Comparison of ENCODE assay signal across 23 cellular contexts in genomic region chr18:12825230-12825629, GRCh38. TPM values are rescaled to one million over a fixed set of nuclear protein-coding genes. Genes with fewer than 3 reads are reported as not detected.
DNase-seq lines count a peak whose midpoint lies in the region; ATAC-seq, FAIRE-seq and TF ChIP-seq lines count a peak whose summit lies in the region.
"Had no signal": no experiment of that assay in that cellular context is flagged by ENCODE, and none has a peak within 500 bp of the region (broad histone marks: within the 10 kb centered on the region; RNA-seq: fewer than 3 reads in every experiment).

No MANE protein-coding gene starts in this region.

- H3K9me3 Mint-ChIP-seq in activated naive CD4-positive, alpha-beta T cell treated with anti-CD3 and anti-CD28 coated beads, Interleukin-2, amount 50 U/mL, for 24 hours = peaks cover 4% of the 10 kb centered on the region

- H3K36me3 ChIP-seq in mucosa of descending colon (ENCODE audit: low read depth) = no peaks in the 10 kb centered on the region
- H3K36me3 ChIP-seq: BE2C had no signal

- H3K4me3 Mint-ChIP-seq in activated naive CD4-positive, alpha-beta T cell treated with anti-CD3 and anti-CD28 coated beads, Interleukin-2, amount 50 U/mL, for 24 hours = no peak overlapping the region
- H3K4me3 Mint-ChIP-seq: CD14-positive monocyte; CD4-positive, CD25-positive, alpha-beta regulatory T cell; CD8-positive, alpha-beta T cell had no signal

- H3K27ac ChIP-seq in substantia nigra (ENCODE audit: low read depth, low read length, poor library complexity, severe bottlenecking) = no peak overlapping the region
- H3K27ac ChIP-seq: 22Rv1, A549, BLaER1 had no signal

- no peaks in the 10 kb centered on the region for H3K4me1 ChIP-seq in mucosa of descending colon (ENCODE audit: low read depth)
- H3K4me1 ChIP-seq: A549, BE2C, BLaER1 had no signal

- peaks cover 27% of the 10 kb centered on the region for H3K36me3 Mint-ChIP-seq in activated naive CD4-positive, alpha-beta T cell treated with anti-CD3 and anti-CD28 coated beads, Interleukin-2, amount 50 U/mL, for 24 hours

- peaks cover 7% of the 10 kb centered on the region for H3K4me1 Mint-ChIP-seq in activated naive CD4-positive, alpha-beta T cell treated with anti-CD3 and anti-CD28 coated beads, Interleukin-2, amount 50 U/mL, for 24 hours
- H3K4me1 Mint-ChIP-seq: CD14-positive monocyte had no signal

- ATAC-seq in esophagus mucosa (peak; percentile 25), mucosa of descending colon (peak; percentile 82), GM21576 (IDR thresholded peaks at IDR 0.05; ENCODE audit: unreplicated experiment) (no peak), HG03097 (IDR thresholded peaks at IDR 0.05; ENCODE audit: low FRiP score, unreplicated experiment) (no peak)
- ATAC-seq: A549; CD8-positive, alpha-beta T cell had no signal

- peak; percentile 17 for FAIRE-seq in urothelium cell line (lab: Jason Lieb, UNC)
- FAIRE-seq: A549, D721Med, G401.6, GM12891 had no signal

- no peak for DNase-seq in activated naive CD4-positive, alpha-beta T cell treated with anti-CD3 and anti-CD28 coated beads, Interleukin-2, amount 50 U/mL, for 16 hours
- no peak for DNase-seq in mucosa of descending colon
- no peak for DNase-seq in urothelium cell line (ENCODE audit: low spot score)
- no peak for DNase-seq in substantia nigra (lab: John Stamatoyannopoulos, UW)
- DNase-seq: BE2C; C1 segment of cervical spinal cord; Caco-2; Calu3; CD4-positive, CD25-positive, alpha-beta regulatory T cell; CD8-positive, alpha-beta T cell; DMS79 treated with DMSO at 0.1 percent for 48 hours; GF-D8 had no signal

- H3K9me3 ChIP-seq in mucosa of descending colon = peaks cover 9% of the 10 kb centered on the region
- H3K9me3 ChIP-seq: BE2C had no signal

- intact Hi-C loops in mucosa of descending colon (cut with DNase I, micrococcal nuclease) = no loop called here

- H3K27me3 Mint-ChIP-seq in activated naive CD4-positive, alpha-beta T cell treated with anti-CD3 and anti-CD28 coated beads, Interleukin-2, amount 50 U/mL, for 24 hours = no peaks in the 10 kb centered on the region
- H3K27me3 Mint-ChIP-seq: CD4-positive, CD25-positive, alpha-beta regulatory T cell had no signal

- H3K27ac Mint-ChIP-seq in activated naive CD4-positive, alpha-beta T cell treated with anti-CD3 and anti-CD28 coated beads, Interleukin-2, amount 50 U/mL, for 24 hours = peak overlapping the region; percentile 17
- H3K27ac Mint-ChIP-seq: CD4-positive, CD25-positive, alpha-beta regulatory T cell; CD8-positive, alpha-beta T cell had no signal

- no peak overlapping the region for H3K4me3 ChIP-seq in mucosa of descending colon
- H3K4me3 ChIP-seq: A549, BLaER1 had no signal

- TF ChIP-seq CTCF in mucosa of descending colon (IDR thresholded peaks at IDR 0.05) = no peak

RNA-seq across cellular contexts. Expression of gene PTPN2, which starts 58.8 kb away (rescaled TPM):
- total RNA-seq in esophagus mucosa (24.9 TPM), mucosa of descending colon (10 to 100 TPM; 28.9 to 42.0 (median 38.4) TPM)

Comparison
In these comparisons a context has a peak if more than half of its experiments do, and no peak if none do; other contexts are left out.
1. ATAC-seq: peak in esophagus mucosa (single experiment) and mucosa of descending colon (single experiment); none in GM21576 (single experiment) and HG03097 (single experiment).